In the genomic region with DNA sequence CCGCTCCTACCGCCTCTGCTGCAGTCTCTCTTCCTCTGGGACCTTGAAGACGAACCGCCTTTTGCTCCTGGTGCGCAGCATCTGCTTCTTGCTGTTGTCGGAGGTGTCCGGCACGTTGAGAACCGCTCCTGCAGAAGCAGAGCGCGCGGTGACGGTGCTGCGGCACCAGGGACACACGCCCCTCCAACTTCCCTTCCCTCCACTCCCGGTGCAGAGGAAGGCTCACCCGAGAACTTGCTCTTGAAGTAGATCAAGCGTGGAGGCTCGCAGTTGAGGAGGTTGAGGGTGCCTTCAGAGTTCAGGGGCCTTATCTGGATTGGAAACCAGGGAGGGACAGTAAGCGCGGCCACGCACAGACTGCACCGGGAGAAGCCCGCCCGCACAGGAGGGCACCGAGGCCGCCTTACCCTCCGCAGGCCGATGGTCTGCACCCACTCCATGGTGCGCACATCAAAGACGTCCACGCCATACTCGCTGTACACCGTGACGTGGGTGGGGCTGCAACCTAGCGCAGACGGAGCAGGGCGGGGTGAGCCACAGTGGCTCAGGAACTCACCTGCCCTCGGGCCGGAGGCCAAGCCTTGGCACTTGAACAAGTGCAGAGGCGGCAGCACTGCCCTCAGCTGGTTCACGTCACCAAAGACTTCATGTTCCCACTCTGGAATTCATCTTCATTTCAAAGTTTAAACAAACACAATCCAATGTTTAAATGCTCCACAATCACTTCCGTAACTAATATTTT, we compare ENCODE assay signal across 25 cellular contexts. TPM values are rescaled to one million over a fixed set of nuclear protein-coding genes. Genes with fewer than 3 reads are reported as not detected.
DNase-seq lines count a peak whose midpoint lies in the region; ATAC-seq, FAIRE-seq and TF ChIP-seq lines count a peak whose summit lies in the region.
"Had no signal": no experiment of that assay in that cellular context is flagged by ENCODE, and none has a peak within 500 bp of the region (broad histone marks: within the 10 kb centered on the region; RNA-seq: fewer than 3 reads in every experiment).

No MANE protein-coding gene starts in this region.

- TF ChIP-seq CTCF in Panc1 (IDR thresholded peaks at IDR 0.05) = no peak
- no peak for TF ChIP-seq CTCF in bronchial epithelial cell (IDR thresholded peaks at IDR 0.05; ENCODE audit: insufficient read depth, low read length, severe bottlenecking)
- TF ChIP-seq CTCF in mucosa of descending colon (IDR thresholded peaks at IDR 0.05) = no peak
- TF ChIP-seq CTCF in upper lobe of left lung (IDR thresholded peaks at IDR 0.05) = no peak

- H3K27ac ChIP-seq in Panc1 (ENCODE audit: low read length) (no peak overlapping the region), upper lobe of left lung (peak overlapping the region in 2 of 4 donors; percentile 46 to 56)
- H3K27ac ChIP-seq: heart right ventricle had no signal

- intact Hi-C loops in Panc1 (cut with micrococcal nuclease; ENCODE audit: unreplicated experiment) = no loop called here
- intact Hi-C loops in mucosa of descending colon (cut with DNase I, micrococcal nuclease) = no loop called here

- H3K4me3 ChIP-seq in Panc1 (ENCODE audit: low read depth in 2 of 2, low read length in 2 of 2) (no peak overlapping the region), bronchial epithelial cell (ENCODE audit: low read depth, low read length) (no peak overlapping the region), mucosa of descending colon (no peak overlapping the region), upper lobe of left lung (no peak overlapping the region)
- H3K4me3 ChIP-seq: heart right ventricle, smooth muscle cell had no signal

- TSS peak; percentile 30 for BruUV-seq in Panc1 (replicated peaks; lab: Mats Ljungman, UMichigan)

- H3K4me1 ChIP-seq in Panc1 (ENCODE audit: control insufficient read depth, insufficient read depth, low read length) = no peaks in the 10 kb centered on the region
- H3K4me1 ChIP-seq in mucosa of descending colon (ENCODE audit: low read depth) = peaks cover 2% of the 10 kb centered on the region
- peaks cover 0 to 15% (median 7%) of the 10 kb centered on the region in 4 donors for H3K4me1 ChIP-seq in upper lobe of left lung

- no peak for TF ChIP-seq POLR2A in upper lobe of left lung (IDR thresholded peaks at IDR 0.05)

- POLR2A ChIA-PET in Panc1 (lab: Charles Lee) = no interaction called here

- no peaks in the 10 kb centered on the region for H3K27me3 ChIP-seq in Panc1 (ENCODE audit: control insufficient read depth, insufficient read depth, low read length)
- no peaks in the 10 kb centered on the region for H3K27me3 ChIP-seq in bronchial epithelial cell (ENCODE audit: control insufficient read depth, insufficient read depth, low read length)
- no peaks in the 10 kb centered on the region for H3K27me3 ChIP-seq in upper lobe of left lung
- H3K27me3 ChIP-seq: heart right ventricle had no signal

- in situ Hi-C loops in Panc1 (cut with HindIII; ENCODE audit: low pct_unique_long_range_greater_than_20kb, low sequenced_read_pairs) = no loop called here

- DNase-seq in Panc1 (ENCODE audit: low read depth, low spot score) (no peak), bronchial epithelial cell (ENCODE audit: low read depth) (peak; percentile 20), mucosa of descending colon (peak in 2 of 3 donors; percentile 70 to 78), upper lobe of left lung (peak; percentile 87 to 92), NCI-H524 treated with DMSO at 0.1 percent for 48 hours (lab: John Stamatoyannopoulos, UW) (no peak), NCI-H128 (lab: John Stamatoyannopoulos, UW; ENCODE audit: unreplicated experiment) (no peak)
- DNase-seq: activated naive CD4-positive, alpha-beta T cell treated with Interleukin-2 at 50 U/mL for 16 hours; activated T-cell treated with anti-CD3 and anti-CD28 coated beads, Interleukin-2, amount 50 U/mL, for 72 hours; DND-41; foreskin fibroblast; H7; heart right ventricle; midbrain; natural killer cell; NCI-H1105; NCI-H2029; NCI-H748 treated with DMSO at 0.1 percent for 48 hours; retina; stimulated activated CD4-positive, alpha-beta T cell treated with anti-CD3 and anti-CD28 coated beads, Interleukin-1b, Interleukin-23, amount 100 ng/mL, for 48 hours; trophoblast cell had no signal

- WGBS in upper lobe of left lung, 2 donors = 86 to 88% methylated on average over 42 to 43 of the region's 43 CpGs

- H3K9me3 ChIP-seq in Panc1 (ENCODE audit: control insufficient read depth, insufficient read depth, low read depth, low read length) (no peaks in the 10 kb centered on the region), mucosa of descending colon (no peaks in the 10 kb centered on the region), upper lobe of left lung (no peaks in the 10 kb centered on the region)
- H3K9me3 ChIP-seq: heart right ventricle had no signal

- CTCF ChIA-PET in Panc1 (lab: Charles Lee) = no interaction called here

- FAIRE-seq in bronchial epithelial cell (lab: Jason Lieb, UNC) = no peak
- FAIRE-seq: GM19239 had no signal

- peak in 1 of 4 donors; percentile 69 for TF ChIP-seq EP300 in upper lobe of left lung (IDR thresholded peaks at IDR 0.05)

- no peak for ATAC-seq in Panc1
- ATAC-seq in mucosa of descending colon = peak; percentile 84
- peak; percentile 42 to 84 for ATAC-seq in upper lobe of left lung (ENCODE audit: low FRiP score in 2 of 2)
- no peak for ATAC-seq in GM21423 (IDR thresholded peaks at IDR 0.05; ENCODE audit: unreplicated experiment)
- ATAC-seq: activated T-cell treated with anti-CD3 and anti-CD28 coated beads, Interleukin-2, amount 50 U/mL, for 72 hours; natural killer cell had no signal

- H3K36me3 ChIP-seq in Panc1 (ENCODE audit: control insufficient read depth, insufficient read depth, low read length) = no peaks in the 10 kb centered on the region
- peaks cover 35% of the 10 kb centered on the region for H3K36me3 ChIP-seq in bronchial epithelial cell (ENCODE audit: control insufficient read depth, insufficient read depth, low read length)
- H3K36me3 ChIP-seq in mucosa of descending colon (ENCODE audit: low read depth) = no peaks in the 10 kb centered on the region
- H3K36me3 ChIP-seq in upper lobe of left lung = peaks cover 18 to 84% (median 65%) of the 10 kb centered on the region in 4 donors

RNA-seq across cellular contexts. Expression of gene AMN, which starts 17.5 kb away (rescaled TPM):
- total RNA-seq in Panc1 (2021; ENCODE audit: unreplicated experiment) (0.44 TPM), bronchial epithelial cell (4.2 and 6.5 TPM in 2 replicates), mucosa of descending colon (100 to 1,000 TPM; 128 to 486 (median 198) TPM), upper lobe of left lung (10 to 100 TPM; 14.9 to 56.6 (median 31.6) TPM)
- 0.97 TPM for polyA plus RNA-seq in Panc1 (2012; ENCODE audit: insufficient read length)
- total RNA-seq: M059J had no signal
- polyA plus RNA-seq: CD14-positive monocyte had no signal

Comparison
In these comparisons a context has a peak if more than half of its experiments do, and no peak if none do; other contexts are left out.
1. ATAC-seq: peak in mucosa of descending colon (single experiment) and upper lobe of left lung (2 of 2); none in Panc1 (single experiment) and GM21423 (single experiment).
2. DNase-seq: peak in bronchial epithelial cell (single experiment), mucosa of descending colon (2 of 3) and upper lobe of left lung (2 of 2); none in Panc1 (single experiment), NCI-H524 treated with DMSO at 0.1 percent for 48 hours (single experiment) and NCI-H128 (single experiment).